Comparison of ENCODE assay signal across 2 cellular contexts in genomic region chr10:88343761-88344484, GRCh38.
TF ChIP-seq lines count a peak whose summit lies in the region.

No MANE protein-coding gene starts in this region.

TF ChIP-seq in A549, 52 proteins besides CTCF, POLR2A, EP300 and RAD21 (continued from another document):
- TF ChIP-seq HMGXB4 (CRISPR knock-in tag; IDR thresholded peaks at IDR 0.05; ENCODE audit: borderline replicate concordance) (no peak), HOXB5 (CRISPR knock-in tag; IDR thresholded peaks at IDR 0.05) (no peak), MAFK (IDR thresholded peaks at IDR 0.05; ENCODE audit: partially characterized antibody) (peak; percentile 83), RCOR1 (IDR thresholded peaks at IDR 0.05; ENCODE audit: low read depth, low read length) (no peak)

TF ChIP-seq in SK-N-SH treated with all-trans-retinoic acid at 6 μM for 48 hours, 23 proteins besides CTCF, POLR2A, EP300 and RAD21 (continued from another document):
- TF ChIP-seq TSHZ2 (CRISPR knock-in tag; IDR thresholded peaks at IDR 0.05) (peak; percentile 82; the same call in 1 of the 2 replicates), RARB (CRISPR knock-in tag; IDR thresholded peaks at IDR 0.05) (no peak), ZNF8 (CRISPR knock-in tag; IDR thresholded peaks at IDR 0.05) (no peak), ISL1 (CRISPR knock-in tag; IDR thresholded peaks at IDR 0.05) (peak; percentile 84)
